Comparison of ENCODE assay signal across 8 cellular contexts in the genomic region with DNA sequence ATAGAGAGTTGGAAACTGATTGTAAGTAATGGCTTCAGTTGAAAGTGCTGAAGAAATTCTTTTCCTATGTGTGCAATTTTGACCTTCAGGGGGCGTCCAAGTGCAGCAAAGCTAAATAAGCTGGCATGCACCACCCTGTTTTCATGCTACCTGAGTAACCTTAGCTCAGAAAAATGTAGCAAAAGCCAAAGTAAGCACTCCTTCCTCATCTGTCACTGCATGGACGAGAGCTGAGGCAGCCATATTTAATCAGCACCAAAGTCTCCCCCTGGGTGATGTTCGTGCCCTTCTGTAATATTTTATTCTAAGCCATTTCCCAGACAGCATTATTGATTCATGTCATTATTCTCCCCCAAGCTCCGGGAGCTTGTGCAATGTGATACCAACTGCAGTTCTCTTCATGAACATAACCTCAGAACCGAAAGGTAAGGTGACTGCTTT.
A peak's percentile ranks its signal among the peaks of the same experiment; 100 is the strongest.
DNase-seq lines count a peak whose midpoint lies in the region; ATAC-seq, FAIRE-seq and TF ChIP-seq lines count a peak whose summit lies in the region.

No MANE protein-coding gene starts in this region.

- H3K27me3 ChIP-seq in pancreas (no peaks in the 10 kb centered on the region), suprapubic skin (peaks cover 4% of the 10 kb centered on the region)

- no peak for TF ChIP-seq POLR2A in suprapubic skin (IDR thresholded peaks at IDR 0.05)

- DNase-seq in G401 (ENCODE audit: low spot score) (peak; percentile 64), LHCN-M2 (ENCODE audit: low read depth) (peak; percentile 24), RPMI7951 (ENCODE audit: low read depth) (peak; percentile 20), epithelial cell of proximal tubule (ENCODE audit: low read depth) (peak; percentile 41), pancreas (peak in 5 of 6 donors; percentile 53 to 70 (median 62)), suprapubic skin (ENCODE audit: low spot score in 2 of 2) (no peak)

- H3K4me3 ChIP-seq in epithelial cell of proximal tubule (ENCODE audit: low read depth, low read length): no peak overlapping the region
- no peak overlapping the region for H3K4me3 ChIP-seq in pancreas
- H3K4me3 ChIP-seq in suprapubic skin: no peak overlapping the region

- H3K36me3 ChIP-seq in pancreas (no peaks in the 10 kb centered on the region), suprapubic skin (no peaks in the 10 kb centered on the region)

- no peaks in the 10 kb centered on the region for H3K4me1 ChIP-seq in pancreas
- H3K4me1 ChIP-seq in suprapubic skin: no peaks in the 10 kb centered on the region

- WGBS in pancreas, 2 donors: 9 to 10% methylated on average over 5 of the region's 5 CpGs
- 41% methylated on average over 5 of the region's 5 CpGs for WGBS in suprapubic skin

- intact Hi-C loops in pancreas (cut with DNase I): no loop called here

- TF ChIP-seq EP300 in suprapubic skin (IDR thresholded peaks at IDR 0.05): no peak

- TF ChIP-seq CTCF in epithelial cell of proximal tubule (conservative IDR thresholded peaks at IDR 0.05; ENCODE audit: low read depth, low read length): peak; percentile 81
- peak; percentile 20 to 53 (median 36) for TF ChIP-seq CTCF in pancreas (IDR thresholded peaks at IDR 0.05)
- TF ChIP-seq CTCF in suprapubic skin (IDR thresholded peaks at IDR 0.05): peak in 1 of 2 donors; percentile 24

- in situ Hi-C loops in G401 (cut with HindIII; ENCODE audit: low sequenced_read_pairs): no loop called here

- ATAC-seq in pancreas (peak; percentile 84 to 98 (median 92)), GM18909 (IDR thresholded peaks at IDR 0.05; ENCODE audit: poor library complexity, unreplicated experiment) (no peak), HG03342 (IDR thresholded peaks at IDR 0.05; ENCODE audit: unreplicated experiment) (no peak)

- H3K27ac ChIP-seq in pancreas (peak overlapping the region in 2 of 4 donors; percentile 37 to 44), suprapubic skin (no peak overlapping the region)

- H3K9me3 ChIP-seq in pancreas (no peaks in the 10 kb centered on the region), suprapubic skin (no peaks in the 10 kb centered on the region)

- FAIRE-seq in pancreas (lab: Jason Lieb, UNC): no peak

Comparison
In these comparisons a context has a peak if more than half of its experiments do, and no peak if none do; other contexts are left out.
1. DNase-seq: peak in G401 (single experiment), LHCN-M2 (single experiment), RPMI7951 (single experiment), epithelial cell of proximal tubule (single experiment) and pancreas (5 of 6); none in suprapubic skin (0 of 2).
2. ATAC-seq: peak in pancreas (4 of 4); none in GM18909 (single experiment) and HG03342 (single experiment).